ENCODE assay signal across 22 cellular contexts in the genomic region with DNA sequence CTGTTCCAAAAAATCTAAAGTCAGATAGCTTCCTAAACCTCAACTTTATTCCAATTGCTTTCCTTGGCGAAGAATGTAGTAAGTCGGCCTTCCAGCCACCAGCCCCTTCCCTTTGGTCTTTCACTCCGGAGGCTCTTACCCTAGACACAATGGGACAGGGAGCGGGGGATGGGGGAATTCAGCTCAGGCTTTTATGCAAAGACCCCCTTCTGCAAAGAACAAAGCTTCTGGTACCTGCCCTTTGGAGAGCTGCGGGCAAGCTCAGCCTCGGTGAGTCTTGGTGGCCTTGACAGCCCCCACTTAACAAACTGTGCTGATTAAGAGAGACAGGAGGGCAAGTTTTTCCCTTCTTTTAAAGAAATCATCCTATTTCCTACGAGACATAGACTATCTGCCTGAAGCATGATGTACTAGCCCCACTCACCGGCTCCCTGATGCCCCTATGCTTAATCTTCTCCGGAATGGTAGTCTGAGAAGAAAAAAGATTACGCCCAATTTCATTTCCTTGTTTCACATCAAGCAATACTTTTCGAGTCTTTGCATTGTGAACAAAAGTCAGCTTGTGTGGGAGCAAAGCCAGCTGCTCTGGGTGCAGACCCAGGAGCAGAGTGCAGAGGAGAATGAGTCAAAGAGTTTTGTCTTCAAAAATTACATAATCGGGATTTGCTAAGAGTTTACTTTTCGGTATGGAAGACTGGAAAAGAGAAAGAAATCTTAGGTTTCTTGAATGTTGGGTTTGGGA. TPM values are rescaled to one million over a fixed set of nuclear protein-coding genes. Genes with fewer than 3 reads are reported as not detected.
DNase-seq lines count a peak whose midpoint lies in the region; ATAC-seq, FAIRE-seq and TF ChIP-seq lines count a peak whose summit lies in the region.
"Had no signal": no experiment of that assay in that cellular context is flagged by ENCODE, and none has a peak within 500 bp of the region (broad histone marks: within the 10 kb centered on the region; RNA-seq: fewer than 3 reads in every experiment).

No MANE protein-coding gene starts in this region.

- TF ChIP-seq CTCF in HepG2 (CRISPR knock-in tag; IDR thresholded peaks at IDR 0.05) (no peak), right lobe of liver (IDR thresholded peaks at IDR 0.05) (no peak), astrocyte (IDR thresholded peaks at IDR 0.05; ENCODE audit: insufficient read depth, low read depth, low read length) (no peak)

- H3K4me2 ChIP-seq in HepG2 (ENCODE audit: low read depth, low read length) = no peak overlapping the region
- no peak overlapping the region for H3K4me2 ChIP-seq in astrocyte (ENCODE audit: low read length)

- TF ChIP-seq RAD21 in HepG2 (CRISPR knock-in tag; IDR thresholded peaks at IDR 0.05) = no peak

- no peaks in the 10 kb centered on the region for H3K36me3 ChIP-seq in HepG2 (replicated peaks in 1 of 2; ENCODE audit: control insufficient read depth in 1 of 2, insufficient read depth in 2 of 2, low read length in 2 of 2)
- H3K36me3 ChIP-seq in right lobe of liver = no peaks in the 10 kb centered on the region
- no peaks in the 10 kb centered on the region for H3K36me3 ChIP-seq in astrocyte (ENCODE audit: insufficient read depth, low read length)
- peaks cover 15% of the 10 kb centered on the region; the same call in 1 of the 2 replicates for H3K36me3 ChIP-seq in iPS-20b (ENCODE audit: insufficient read depth, low read depth, low read length)
- H3K36me3 ChIP-seq: brain microvascular endothelial cell, esophagus squamous epithelium, lower lobe of right lung, SJSA1 had no signal

- WGBS in HepG2 (ENCODE audit: low lambda C conversion rate) = 26% methylated on average over 13 of the region's 13 CpGs
- 37% methylated on average over 13 of the region's 13 CpGs for WGBS in right lobe of liver (ENCODE audit: insufficient coverage, low coverage, low lambda C conversion rate, missing lambda C conversion rate)

- DNase-seq in HepG2 (ENCODE audit: low spot score) = peak; percentile 9
- no peak for DNase-seq in right lobe of liver
- no peak for DNase-seq in astrocyte (ENCODE audit: low read depth)
- no peak for DNase-seq in NCI-H82 (lab: John Stamatoyannopoulos, UW)
- DNase-seq: activated CD8-positive, alpha-beta memory T cell treated with anti-CD3 and anti-CD28 coated beads, Interleukin-2, amount 50 U/mL, for 4 hours; brain microvascular endothelial cell; CD8-positive, alpha-beta memory T cell; esophagus squamous epithelium; KG1; lower lobe of right lung; naive B cell; NCI-H1694; stimulated activated CD4-positive, alpha-beta T cell treated with anti-CD3 and anti-CD28 coated beads, Interleukin-15, amount 100 ng/mL, for 24 hours; stimulated activated naive CD8-positive, alpha-beta T cell treated with anti-CD3 and anti-CD28 coated beads, Interleukin-15, amount 100 ng/mL, for 72 hours had no signal

- intact Hi-C loops in HepG2 (cut with micrococcal nuclease; ENCODE audit: unreplicated experiment) = no loop called here
- intact Hi-C loops in right lobe of liver (cut with DNase I) = no loop called here

- H3K27ac ChIP-seq in HepG2 (ENCODE audit: extremely low read length, insufficient read depth, low read length) (no peak overlapping the region), right lobe of liver (no peak overlapping the region), astrocyte (ENCODE audit: low read depth, low read length) (no peak overlapping the region), iPS-20b (ENCODE audit: low read length) (peak overlapping the region; percentile 80)
- H3K27ac ChIP-seq: brain microvascular endothelial cell, esophagus squamous epithelium, lower lobe of right lung, SJSA1 had no signal

- no peak overlapping the region for H3K27ac Mint-ChIP-seq in astrocyte (ENCODE audit: unreplicated experiment)
- H3K27ac Mint-ChIP-seq: CD8-positive, alpha-beta memory T cell; naive B cell had no signal

- ATAC-seq in HepG2 (no peak), right lobe of liver (no peak), GM21390 (IDR thresholded peaks at IDR 0.05; ENCODE audit: unreplicated experiment) (no peak), HG02678 (IDR thresholded peaks at IDR 0.05; ENCODE audit: unreplicated experiment) (no peak), GM21737 (IDR thresholded peaks at IDR 0.05; ENCODE audit: unreplicated experiment) (no peak)
- ATAC-seq: stimulated activated naive CD8-positive, alpha-beta T cell treated with anti-CD3 and anti-CD28 coated beads, Interleukin-15, amount 100 ng/mL, for 72 hours had no signal

- FAIRE-seq in HepG2 (lab: Jason Lieb, UNC) (no peak), astrocyte (lab: Jason Lieb, UNC) (no peak)
- FAIRE-seq: A204.1 had no signal

- CTCF ChIA-PET in HepG2 (lab: Yijun Ruan, JAX; ENCODE audit: low intra/inter-chr PET ratio, low total read pairs) = no interaction called here

- peaks cover 12% of the 10 kb centered on the region for H3K4me1 ChIP-seq in HepG2 (ENCODE audit: insufficient read depth, low read length)
- H3K4me1 ChIP-seq in right lobe of liver = no peaks in the 10 kb centered on the region
- no peaks in the 10 kb centered on the region for H3K4me1 ChIP-seq in astrocyte (ENCODE audit: insufficient read depth, low read length)
- peaks cover 27% of the 10 kb centered on the region for H3K4me1 ChIP-seq in iPS-20b (ENCODE audit: insufficient read depth, low read length)
- H3K4me1 ChIP-seq: lower lobe of right lung, SJSA1 had no signal

- POLR2A ChIA-PET in HepG2 (lab: Yijun Ruan, JAX) = interaction anchor here (0.7 kb wide), 1 partner anchor 61 kb away, joined by 3 read pairs; no protein-coding TSS in a partner anchor

- in situ Hi-C loops in HepG2 (cut with HindIII; ENCODE audit: extremely low pct_ligation_motif_present, low pct_unique_long_range_greater_than_20kb) = no loop called here

- no peaks in the 10 kb centered on the region for H3K9me3 ChIP-seq in HepG2 (ENCODE audit: low read length)
- H3K9me3 ChIP-seq in right lobe of liver = no peaks in the 10 kb centered on the region
- H3K9me3 ChIP-seq in astrocyte (ENCODE audit: insufficient read depth, low read depth, low read length) = no peaks in the 10 kb centered on the region
- no peaks in the 10 kb centered on the region for H3K9me3 ChIP-seq in iPS-20b (ENCODE audit: insufficient read depth, low read depth, low read length)
- H3K9me3 ChIP-seq: esophagus squamous epithelium, lower lobe of right lung, SJSA1 had no signal

- peak overlapping the region; percentile 63 for H3K4me3 Mint-ChIP-seq in astrocyte (ENCODE audit: unreplicated experiment)
- H3K4me3 Mint-ChIP-seq: CD8-positive, alpha-beta memory T cell; naive B cell; stimulated activated naive CD8-positive, alpha-beta T cell treated with anti-CD3 and anti-CD28 coated beads, Interleukin-15, amount 100 ng/mL, for 72 hours had no signal

- peaks cover 8% of the 10 kb centered on the region for H3K4me1 Mint-ChIP-seq in astrocyte (ENCODE audit: low read depth, unreplicated experiment)
- H3K4me1 Mint-ChIP-seq: CD8-positive, alpha-beta memory T cell; naive B cell; stimulated activated naive CD8-positive, alpha-beta T cell treated with anti-CD3 and anti-CD28 coated beads, Interleukin-15, amount 100 ng/mL, for 72 hours had no signal

- no TSS peak for BruUV-seq in HepG2 (replicated peaks; lab: Mats Ljungman, UMichigan)

- peaks cover 27% of the 10 kb centered on the region for H3K27me3 Mint-ChIP-seq in astrocyte (ENCODE audit: low read depth, unreplicated experiment)

- no peak for TF ChIP-seq EP300 in HepG2 (IDR thresholded peaks at IDR 0.05; ENCODE audit: low read depth in 2 of 2, low read length in 2 of 2)
- TF ChIP-seq EP300 in HepG2 (CRISPR knock-in tag; IDR thresholded peaks at IDR 0.05; ENCODE audit: borderline replicate concordance) = no peak

- H3K4me3 ChIP-seq in HepG2 (replicated peaks in 1 of 3; ENCODE audit: insufficient read depth in 1 of 3, low read depth in 2 of 3, low read length in 3 of 3) (no peak overlapping the region), right lobe of liver (no peak overlapping the region), astrocyte (ENCODE audit: insufficient read depth, low read depth, low read length) (no peak overlapping the region), iPS-20b (ENCODE audit: low read length) (peak overlapping the region; percentile 57)
- H3K4me3 ChIP-seq: esophagus squamous epithelium, lower lobe of right lung, SJSA1 had no signal

- H3K27me3 ChIP-seq in HepG2 (ENCODE audit: control insufficient read depth in 1 of 2, insufficient read depth in 2 of 2, low read length in 2 of 2) = peaks cover 1 to 17% of the 10 kb centered on the region in 2 experiments; a peak in 2 of 5 replicates
- H3K27me3 ChIP-seq in right lobe of liver = no peaks in the 10 kb centered on the region
- peaks cover 7% of the 10 kb centered on the region for H3K27me3 ChIP-seq in astrocyte (ENCODE audit: insufficient read depth, low read length)
- no peaks in the 10 kb centered on the region for H3K27me3 ChIP-seq in iPS-20b (ENCODE audit: insufficient read depth, low read length)
- H3K27me3 ChIP-seq: SJSA1 had no signal

- H3K9me3 Mint-ChIP-seq in astrocyte (ENCODE audit: unreplicated experiment) = no peaks in the 10 kb centered on the region
- H3K9me3 Mint-ChIP-seq: CD8-positive, alpha-beta memory T cell; naive B cell; stimulated activated naive CD8-positive, alpha-beta T cell treated with anti-CD3 and anti-CD28 coated beads, Interleukin-15, amount 100 ng/mL, for 72 hours had no signal

- H2AFZ ChIP-seq in HepG2 (ENCODE audit: low read length) (no peak overlapping the region), astrocyte (ENCODE audit: low read depth, low read length) (no peak overlapping the region)

- H3K9ac ChIP-seq in HepG2 (ENCODE audit: insufficient read depth, low read depth, low read length) (no peak overlapping the region), astrocyte (ENCODE audit: low read length) (no peak overlapping the region), iPS-20b (ENCODE audit: low read depth, low read length) (peak overlapping the region; percentile 79)

- H4K20me1 ChIP-seq in HepG2 (ENCODE audit: insufficient read depth, low read length) (no peaks in the 10 kb centered on the region), astrocyte (ENCODE audit: insufficient read depth, low read length) (no peaks in the 10 kb centered on the region)

- no peaks in the 10 kb centered on the region for H3K36me3 Mint-ChIP-seq in astrocyte (ENCODE audit: low read depth, unreplicated experiment)
- H3K36me3 Mint-ChIP-seq: CD8-positive, alpha-beta memory T cell; naive B cell had no signal

- TF ChIP-seq POLR2A in HepG2 (IDR thresholded peaks at IDR 0.05; ENCODE audit: insufficient read depth in 1 of 2, low read depth in 2 of 2, low read length in 2 of 2) (no peak), right lobe of liver (IDR thresholded peaks at IDR 0.05) (no peak)

- H3K79me2 ChIP-seq in HepG2 (ENCODE audit: insufficient read depth, low read length) = no peaks in the 10 kb centered on the region
- no peaks in the 10 kb centered on the region for H3K79me2 ChIP-seq in astrocyte (ENCODE audit: insufficient read depth, low read length)

RNA-seq across cellular contexts. Expression of a gene that starts 1.5 kb away (rescaled TPM):
- total RNA-seq in HepG2 (2016; rRNA removed; fragmentation: Illumina TruSeq; extraction: Trizol) (0.24 TPM in 1 of 2 replicates, not detected in the other), right lobe of liver (under 1 TPM in 3 of 6 experiments, not detected in 3; 0.06 to 0.46 (median 0.28) TPM), astrocyte (0.16 and 0.94 TPM in 2 replicates)
- total RNA-seq in HepG2 (2016; cell fraction: cytosol; rRNA removed; fragmentation: Illumina TruSeq; extraction: Trizol; ENCODE audit: low read depth) = not detected in 2 replicates
- 0.26 TPM in 1 of 2 replicates, not detected in the other for total RNA-seq in HepG2 (2016; cell fraction: insoluble cytoplasmic fraction; rRNA removed; fragmentation: Illumina TruSeq; extraction: Trizol)
- 0.03 TPM in 1 of 2 replicates, not detected in the other for total RNA-seq in HepG2 (2016; cell fraction: membrane; rRNA removed; fragmentation: Illumina TruSeq; extraction: Trizol)
- not detected in 2 replicates for total RNA-seq in HepG2 (2016; cell fraction: nucleus; rRNA removed; fragmentation: Illumina TruSeq; extraction: Trizol)
- polyA plus RNA-seq in HepG2 (2011; rRNA removed) = 0.04 and 0.30 TPM in 2 replicates
- 0.05 and 0.15 TPM in 2 replicates for polyA plus RNA-seq in HepG2 (2011; cell fraction: cytosol; rRNA removed)
- polyA plus RNA-seq in HepG2 (2011; cell fraction: nucleus; rRNA removed) = 0.13 and 0.14 TPM in 2 replicates
- polyA plus RNA-seq in HepG2 (2012) = 0.28 TPM in 1 of 2 replicates, not detected in the other
- polyA plus RNA-seq in HepG2 (2016; cell fraction: cytosol; fragmentation: Illumina TruSeq; extraction: Trizol; ENCODE audit: low read depth) = not detected in 2 replicates
- not detected in 2 replicates for polyA plus RNA-seq in HepG2 (2016; cell fraction: insoluble cytoplasmic fraction; fragmentation: Illumina TruSeq; extraction: Trizol; ENCODE audit: low read depth)
- polyA plus RNA-seq in HepG2 (2016; cell fraction: membrane; fragmentation: Illumina TruSeq; extraction: Trizol; ENCODE audit: low read depth) = not detected in 2 replicates
- not detected in 2 replicates for polyA plus RNA-seq in HepG2 (2016; cell fraction: nucleus; fragmentation: Illumina TruSeq; extraction: Trizol; ENCODE audit: insufficient read depth, low read depth)
- polyA minus RNA-seq in HepG2 (2011; rRNA and poly(A)+ RNA removed; ENCODE audit: low replicate concordance) = 0.10 TPM in 1 of 2 replicates, not detected in the other
- not detected in 2 replicates for polyA minus RNA-seq in HepG2 (2011; cell fraction: cytosol; rRNA and poly(A)+ RNA removed)
- polyA minus RNA-seq in HepG2 (2011; cell fraction: nucleus; rRNA and poly(A)+ RNA removed) = 0.75 and 1.2 TPM in 2 replicates
- total RNA-seq: CD8-positive, alpha-beta memory T cell; lower lobe of right lung; pulmonary artery endothelial cell; SJSA1 had no signal
- polyA plus RNA-seq: CD8-positive, alpha-beta memory T cell; urinary bladder had no signal

RNA-seq across cellular contexts. Expression of a gene that starts 22.7 kb away (rescaled TPM):
- total RNA-seq in HepG2 (2016; rRNA removed; fragmentation: Illumina TruSeq; extraction: Trizol) (not detected in 2 replicates), right lobe of liver (not detected), astrocyte (not detected in 2 replicates)
- not detected in 2 replicates for total RNA-seq in HepG2 (2016; cell fraction: cytosol; rRNA removed; fragmentation: Illumina TruSeq; extraction: Trizol; ENCODE audit: low read depth)
- total RNA-seq in HepG2 (2016; cell fraction: insoluble cytoplasmic fraction; rRNA removed; fragmentation: Illumina TruSeq; extraction: Trizol) = not detected in 2 replicates
- total RNA-seq in HepG2 (2016; cell fraction: membrane; rRNA removed; fragmentation: Illumina TruSeq; extraction: Trizol) = not detected in 2 replicates
- total RNA-seq in HepG2 (2016; cell fraction: nucleus; rRNA removed; fragmentation: Illumina TruSeq; extraction: Trizol) = not detected in 2 replicates
- not detected in 2 replicates for polyA plus RNA-seq in HepG2 (2011; rRNA removed)
- polyA plus RNA-seq in HepG2 (2011; cell fraction: cytosol; rRNA removed) = not detected in 2 replicates
- not detected in 2 replicates for polyA plus RNA-seq in HepG2 (2011; cell fraction: nucleus; rRNA removed)
- polyA plus RNA-seq in HepG2 (2012) = not detected in 2 replicates
- not detected in 2 replicates for polyA plus RNA-seq in HepG2 (2016; cell fraction: cytosol; fragmentation: Illumina TruSeq; extraction: Trizol; ENCODE audit: low read depth)
- polyA plus RNA-seq in HepG2 (2016; cell fraction: insoluble cytoplasmic fraction; fragmentation: Illumina TruSeq; extraction: Trizol; ENCODE audit: low read depth) = not detected in 2 replicates
- polyA plus RNA-seq in HepG2 (2016; cell fraction: membrane; fragmentation: Illumina TruSeq; extraction: Trizol; ENCODE audit: low read depth) = not detected in 2 replicates
- polyA plus RNA-seq in HepG2 (2016; cell fraction: nucleus; fragmentation: Illumina TruSeq; extraction: Trizol; ENCODE audit: insufficient read depth, low read depth) = not detected in 2 replicates
- not detected in 2 replicates for polyA minus RNA-seq in HepG2 (2011; rRNA and poly(A)+ RNA removed; ENCODE audit: low replicate concordance)
- polyA minus RNA-seq in HepG2 (2011; cell fraction: cytosol; rRNA and poly(A)+ RNA removed) = not detected in 2 replicates
- polyA minus RNA-seq in HepG2 (2011; cell fraction: nucleus; rRNA and poly(A)+ RNA removed) = not detected in 2 replicates
- total RNA-seq: CD8-positive, alpha-beta memory T cell; esophagus squamous epithelium; lower lobe of right lung; pulmonary artery endothelial cell; SJSA1; urinary bladder had no signal
- polyA plus RNA-seq: CD8-positive, alpha-beta memory T cell; urinary bladder had no signal

RNA-seq across cellular contexts. Expression of a gene that starts 40.6 kb away (rescaled TPM):
- total RNA-seq in HepG2 (2016; rRNA removed; fragmentation: Illumina TruSeq; extraction: Trizol) = not detected in 2 replicates
- total RNA-seq in HepG2 (2016; cell fraction: cytosol; rRNA removed; fragmentation: Illumina TruSeq; extraction: Trizol; ENCODE audit: low read depth) = not detected in 2 replicates
- total RNA-seq in HepG2 (2016; cell fraction: insoluble cytoplasmic fraction; rRNA removed; fragmentation: Illumina TruSeq; extraction: Trizol) = not detected in 2 replicates
- total RNA-seq in HepG2 (2016; cell fraction: membrane; rRNA removed; fragmentation: Illumina TruSeq; extraction: Trizol) = not detected in 2 replicates
- total RNA-seq in HepG2 (2016; cell fraction: nucleus; rRNA removed; fragmentation: Illumina TruSeq; extraction: Trizol) = not detected in 2 replicates
- not detected in 2 replicates for polyA plus RNA-seq in HepG2 (2011; rRNA removed)
- not detected in 2 replicates for polyA plus RNA-seq in HepG2 (2011; cell fraction: cytosol; rRNA removed)
- polyA plus RNA-seq in HepG2 (2011; cell fraction: nucleus; rRNA removed) = not detected in 2 replicates
- not detected in 2 replicates for polyA plus RNA-seq in HepG2 (2012)
- polyA plus RNA-seq in HepG2 (2016; cell fraction: cytosol; fragmentation: Illumina TruSeq; extraction: Trizol; ENCODE audit: low read depth) = not detected in 2 replicates
- polyA plus RNA-seq in HepG2 (2016; cell fraction: insoluble cytoplasmic fraction; fragmentation: Illumina TruSeq; extraction: Trizol; ENCODE audit: low read depth) = not detected in 2 replicates
- polyA plus RNA-seq in HepG2 (2016; cell fraction: membrane; fragmentation: Illumina TruSeq; extraction: Trizol; ENCODE audit: low read depth) = not detected in 2 replicates
- polyA plus RNA-seq in HepG2 (2016; cell fraction: nucleus; fragmentation: Illumina TruSeq; extraction: Trizol; ENCODE audit: insufficient read depth, low read depth) = not detected in 2 replicates
- polyA minus RNA-seq in HepG2 (2011; rRNA and poly(A)+ RNA removed; ENCODE audit: low replicate concordance) = not detected in 2 replicates
- not detected in 2 replicates for polyA minus RNA-seq in HepG2 (2011; cell fraction: cytosol; rRNA and poly(A)+ RNA removed)
- polyA minus RNA-seq in HepG2 (2011; cell fraction: nucleus; rRNA and poly(A)+ RNA removed) = not detected in 2 replicates
- total RNA-seq in right lobe of liver = not detected
- not detected in 2 replicates for total RNA-seq in astrocyte
- total RNA-seq: CD8-positive, alpha-beta memory T cell; esophagus squamous epithelium; lower lobe of right lung; pulmonary artery endothelial cell; SJSA1; urinary bladder had no signal
- polyA plus RNA-seq: CD8-positive, alpha-beta memory T cell; urinary bladder had no signal
